ENCODE assay signal across 19 cellular contexts in genomic region chr16:27098366-27099050, GRCh38. TPM values are rescaled to one million over a fixed set of nuclear protein-coding genes. Genes with fewer than 3 reads are reported as not detected.
A peak's percentile ranks its signal among the peaks of the same experiment; 100 is the strongest.
DNase-seq lines count a peak whose midpoint lies in the region; ATAC-seq and TF ChIP-seq lines count a peak whose summit lies in the region.
"Had no signal": no experiment of that assay in that cellular context is flagged by ENCODE, and none has a peak within 500 bp of the region (broad histone marks: within the 10 kb centered on the region; RNA-seq: fewer than 3 reads in every experiment).

No MANE protein-coding gene starts in this region.

- no peak overlapping the region for H3K4me3 ChIP-seq in coronary artery
- H3K4me3 ChIP-seq: A549, GM23248, HAP-1 had no signal

- no peak for TF ChIP-seq CTCF in coronary artery (IDR thresholded peaks at IDR 0.05)

- intact Hi-C loops in left ventricle myocardium superior (cut with micrococcal nuclease) (no loop called here), Right ventricle myocardium superior (cut with DNase I) (no loop called here)

- no peaks in the 10 kb centered on the region for H3K4me1 Mint-ChIP-seq in activated CD8-positive, alpha-beta memory T cell treated with anti-CD3 and anti-CD28 coated beads, Interleukin-2, amount 10 ng/mL, durations not matched to agents 7 days and 5 days
- H3K4me1 Mint-ChIP-seq in stimulated activated naive B cell treated with anti-CD40 and anti-IgM and Interleukin-4, amounts not matched to agents 10 μg/mL and 1 μg/mL and 100 μg/mL, for 72 hours: peaks cover 0 to 1% of the 10 kb centered on the region in 2 donors
- H3K4me1 Mint-ChIP-seq: CD14-positive monocyte; CD4-positive, alpha-beta memory T cell had no signal

- no peaks in the 10 kb centered on the region for H3K36me3 Mint-ChIP-seq in activated CD8-positive, alpha-beta memory T cell treated with anti-CD3 and anti-CD28 coated beads, Interleukin-2, amount 10 ng/mL, durations not matched to agents 7 days and 5 days
- peaks cover 0 to 5% of the 10 kb centered on the region in 2 donors for H3K36me3 Mint-ChIP-seq in stimulated activated naive B cell treated with anti-CD40 and anti-IgM and Interleukin-4, amounts not matched to agents 10 μg/mL and 1 μg/mL and 100 μg/mL, for 72 hours
- H3K36me3 Mint-ChIP-seq: CD14-positive monocyte; CD4-positive, alpha-beta memory T cell had no signal

- DNase-seq in activated CD8-positive, alpha-beta memory T cell treated with anti-CD3 and anti-CD28 coated beads, Interleukin-2, amount 50 U/mL, for 48 hours: peak; percentile 3
- no peak for DNase-seq in activated CD8-positive, alpha-beta memory T cell treated with anti-CD3 and anti-CD28 coated beads, Interleukin-2, amount 10 ng/mL, durations not matched to agents 7 days and 5 days
- DNase-seq in left ventricle myocardium superior: no peak
- no peak for DNase-seq in Right ventricle myocardium superior
- DNase-seq in coronary artery (ENCODE audit: low spot score): peak; percentile 24
- DNase-seq in mesenteric fat pad (ENCODE audit: low spot score): peak; percentile 28
- DNase-seq in stimulated activated CD4-positive, alpha-beta T cell treated with anti-CD3 and anti-CD28 coated beads, Interleukin-4, amount 100 ng/mL, for 4 hours: no peak
- DNase-seq in stimulated activated naive B cell treated with anti-CD40 and anti-IgM and Interleukin-4, amounts not matched to agents 10 μg/mL and 1 μg/mL and 100 μg/mL, for 72 hours: no peak
- DNase-seq: AML-193; Calu3; CD4-positive, alpha-beta memory T cell; DMS79 treated with DMSO at 0.1 percent for 48 hours; GF-D8 had no signal

- CTCF ChIA-PET in activated CD8-positive, alpha-beta memory T cell treated with anti-CD3 and anti-CD28 coated beads, Interleukin-2, amount 10 ng/mL, durations not matched to agents 7 days and 5 days (lab: Charles Lee): interaction anchor here (1.1 kb wide), 1 partner anchor 11 kb away, joined by 4 read pairs; no protein-coding TSS in a partner anchor

- H3K4me3 Mint-ChIP-seq in activated CD8-positive, alpha-beta memory T cell treated with anti-CD3 and anti-CD28 coated beads, Interleukin-2, amount 10 ng/mL, durations not matched to agents 7 days and 5 days: no peak overlapping the region
- H3K4me3 Mint-ChIP-seq in stimulated activated naive B cell treated with anti-CD40 and anti-IgM and Interleukin-4, amounts not matched to agents 10 μg/mL and 1 μg/mL and 100 μg/mL, for 72 hours: no peak overlapping the region
- H3K4me3 Mint-ChIP-seq: CD14-positive monocyte; CD4-positive, alpha-beta memory T cell had no signal

- H3K9me3 Mint-ChIP-seq in activated CD8-positive, alpha-beta memory T cell treated with anti-CD3 and anti-CD28 coated beads, Interleukin-2, amount 10 ng/mL, durations not matched to agents 7 days and 5 days (ENCODE audit: low read depth): peaks cover 2% of the 10 kb centered on the region
- peaks cover 4 to 8% of the 10 kb centered on the region in 2 donors for H3K9me3 Mint-ChIP-seq in stimulated activated naive B cell treated with anti-CD40 and anti-IgM and Interleukin-4, amounts not matched to agents 10 μg/mL and 1 μg/mL and 100 μg/mL, for 72 hours

- ATAC-seq in activated CD8-positive, alpha-beta memory T cell treated with anti-CD3 and anti-CD28 coated beads, Interleukin-2, amount 10 ng/mL, durations not matched to agents 7 days and 5 days: no peak
- ATAC-seq in left ventricle myocardium superior (peak; percentile 35), Right ventricle myocardium superior (ENCODE audit: poor library complexity) (no peak)
- ATAC-seq in stimulated activated naive B cell treated with anti-CD40 and anti-IgM and Interleukin-4, amounts not matched to agents 10 μg/mL and 1 μg/mL and 100 μg/mL, for 72 hours (replicated peaks): no peak
- ATAC-seq: A549, HepG2 had no signal

- H3K27me3 Mint-ChIP-seq in activated CD8-positive, alpha-beta memory T cell treated with anti-CD3 and anti-CD28 coated beads, Interleukin-2, amount 10 ng/mL, durations not matched to agents 7 days and 5 days: peaks cover 19% of the 10 kb centered on the region
- H3K27me3 Mint-ChIP-seq in stimulated activated naive B cell treated with anti-CD40 and anti-IgM and Interleukin-4, amounts not matched to agents 10 μg/mL and 1 μg/mL and 100 μg/mL, for 72 hours: peaks cover 32 to 33% of the 10 kb centered on the region in 2 donors

- no peak overlapping the region for H3K27ac Mint-ChIP-seq in activated CD8-positive, alpha-beta memory T cell treated with anti-CD3 and anti-CD28 coated beads, Interleukin-2, amount 10 ng/mL, durations not matched to agents 7 days and 5 days
- H3K27ac Mint-ChIP-seq in stimulated activated naive B cell treated with anti-CD40 and anti-IgM and Interleukin-4, amounts not matched to agents 10 μg/mL and 1 μg/mL and 100 μg/mL, for 72 hours: no peak overlapping the region
- H3K27ac Mint-ChIP-seq: CD14-positive monocyte; CD4-positive, alpha-beta memory T cell had no signal

- peak overlapping the region in 1 of 2 donors; percentile 16 for H3K27ac ChIP-seq in coronary artery
- H3K27ac ChIP-seq: 22Rv1, A549, GM23248 had no signal

RNA-seq across cellular contexts. Expression of gene C16orf82, which starts 31.8 kb away (rescaled TPM):
- not detected for total RNA-seq in activated CD8-positive, alpha-beta memory T cell treated with anti-CD3 and anti-CD28 coated beads, Interleukin-2, amount 10 ng/mL, durations not matched to agents 7 days and 5 days
- total RNA-seq in left ventricle myocardium superior (not detected), Right ventricle myocardium superior (not detected), mesenteric fat pad (not detected)
- total RNA-seq: Calu3; CD4-positive, alpha-beta memory T cell; GM23248; HepG2 had no signal

Comparison
In these comparisons a context has a peak if more than half of its experiments do, and no peak if none do; other contexts are left out.
1. DNase-seq: peak in activated CD8-positive, alpha-beta memory T cell treated with anti-CD3 and anti-CD28 coated beads, Interleukin-2, amount 50 U/mL, for 48 hours (single experiment), coronary artery (single experiment) and mesenteric fat pad (single experiment); none in activated CD8-positive, alpha-beta memory T cell treated with anti-CD3 and anti-CD28 coated beads, Interleukin-2, amount 10 ng/mL, durations not matched to agents 7 days and 5 days (single experiment), left ventricle myocardium superior (single experiment), Right ventricle myocardium superior (single experiment), stimulated activated CD4-positive, alpha-beta T cell treated with anti-CD3 and anti-CD28 coated beads, Interleukin-4, amount 100 ng/mL, for 4 hours (0 of 2) and stimulated activated naive B cell treated with anti-CD40 and anti-IgM and Interleukin-4, amounts not matched to agents 10 μg/mL and 1 μg/mL and 100 μg/mL, for 72 hours (single experiment).